In the genomic region with DNA sequence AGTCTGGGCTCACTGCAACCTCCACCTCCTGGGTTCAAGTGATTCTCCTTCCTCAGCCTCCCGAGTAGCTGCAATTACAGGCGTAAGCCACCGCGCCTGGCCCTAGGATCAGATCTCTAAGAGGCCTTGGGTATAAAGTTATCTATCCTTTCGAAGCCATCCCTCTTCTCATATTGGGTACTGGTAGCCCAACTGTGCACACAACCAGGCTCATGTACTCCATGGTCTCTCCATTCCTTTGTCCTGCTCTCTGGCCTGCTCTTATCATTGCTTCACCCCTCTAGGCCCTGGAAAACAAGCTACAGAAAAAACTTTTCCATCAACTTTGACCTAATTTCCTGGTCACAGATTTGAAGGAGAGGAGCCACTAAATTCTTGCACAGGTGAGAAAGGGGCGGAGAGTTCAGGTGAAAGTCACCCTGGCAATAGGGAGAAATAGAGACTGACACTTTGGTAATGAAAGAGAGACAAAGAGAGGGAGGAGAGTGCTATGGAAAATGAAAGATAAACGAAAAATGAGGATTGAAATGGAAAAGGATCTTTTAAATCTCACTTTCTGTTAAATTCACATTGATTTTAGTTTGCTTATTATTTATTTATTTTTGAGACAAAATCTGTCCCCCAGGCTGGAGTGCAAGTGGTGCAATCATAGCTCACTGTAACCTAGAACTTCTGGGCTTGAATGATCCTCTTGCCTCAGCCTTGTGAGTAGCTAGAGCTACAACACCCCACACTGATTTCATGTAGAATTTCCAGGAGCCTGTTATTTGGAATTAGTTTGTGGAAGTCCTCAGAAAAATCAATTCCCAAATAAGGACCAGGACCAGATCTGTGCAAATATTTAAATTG, we compare ENCODE assay signal across 9 cellular contexts. TPM values are rescaled to one million over a fixed set of nuclear protein-coding genes. Genes with fewer than 3 reads are reported as not detected.
DNase-seq lines count a peak whose midpoint lies in the region; ATAC-seq, FAIRE-seq and TF ChIP-seq lines count a peak whose summit lies in the region.
"Had no signal": no experiment of that assay in that cellular context is flagged by ENCODE, and none has a peak within 500 bp of the region (broad histone marks: within the 10 kb centered on the region; RNA-seq: fewer than 3 reads in every experiment).

No MANE protein-coding gene starts in this region.

- CTCF ChIA-PET in activated CD4-positive, alpha-beta T cell treated with anti-CD3 and anti-CD28 coated beads, Interleukin-2, amount 10 ng/mL, durations not matched to agents 7 days and 5 days (lab: Charles Lee): interaction anchor here (1.1 to 13.2 kb wide), 4 partner anchors 12 to 81 kb away, joined by 3 to 154 read pairs (median 4); a partner anchor contains a TSS
- CTCF ChIA-PET in HepG2 (lab: Yijun Ruan, JAX; ENCODE audit: low intra/inter-chr PET ratio, low total read pairs): no interaction called here
- CTCF ChIA-PET in A673 (lab: Charles Lee): no interaction called here

- no peaks in the 10 kb centered on the region for H3K9me3 Mint-ChIP-seq in activated CD4-positive, alpha-beta T cell treated with anti-CD3 and anti-CD28 coated beads, Interleukin-2, amount 10 ng/mL, durations not matched to agents 7 days and 5 days

- H3K4me2 ChIP-seq in HepG2 (ENCODE audit: low read depth, low read length): 0 out of 2 replicates have a peak overlapping the region, but pooled peaks have one; percentile 1

- no peak for DNase-seq in activated CD4-positive, alpha-beta T cell treated with anti-CD3 and anti-CD28 coated beads, Interleukin-2, amount 10 ng/mL, durations not matched to agents 7 days and 5 days
- DNase-seq in activated CD4-positive, alpha-beta T cell treated with anti-CD3 and anti-CD28 coated beads for 48 hours: no peak
- peak; percentile 74 for DNase-seq in adipocyte (ENCODE audit: low read depth)
- DNase-seq in HepG2 (ENCODE audit: low spot score): peak; percentile 58
- peak; percentile 59 to 64 for DNase-seq in thyroid gland
- DNase-seq in A673 (ENCODE audit: low spot score): no peak
- no peak for DNase-seq in GM19240 (ENCODE audit: insufficient read length, low spot score)
- DNase-seq in NCI-H2081 treated with DMSO at 0.1 percent for 48 hours (lab: John Stamatoyannopoulos, UW): no peak
- DNase-seq: AML-193 had no signal

- H3K27ac ChIP-seq in HepG2 (ENCODE audit: extremely low read length, insufficient read depth, low read length): peak overlapping the region; percentile 46
- peak overlapping the region; percentile 94 to 96 (median 95) for H3K27ac ChIP-seq in thyroid gland
- H3K27ac ChIP-seq in A673 (ENCODE audit: low read depth, low read length, poor library complexity, severe bottlenecking): no peak overlapping the region

- peak; percentile 67 for ATAC-seq in HepG2

- H3K4me1 Mint-ChIP-seq in activated CD4-positive, alpha-beta T cell treated with anti-CD3 and anti-CD28 coated beads, Interleukin-2, amount 10 ng/mL, durations not matched to agents 7 days and 5 days: peaks cover 67% of the 10 kb centered on the region

- no peak overlapping the region for H3K4me3 Mint-ChIP-seq in activated CD4-positive, alpha-beta T cell treated with anti-CD3 and anti-CD28 coated beads, Interleukin-2, amount 10 ng/mL, durations not matched to agents 7 days and 5 days

- in situ Hi-C loops in HepG2 (cut with HindIII; ENCODE audit: extremely low pct_ligation_motif_present, low pct_unique_long_range_greater_than_20kb): no loop called here

- H2AFZ ChIP-seq in HepG2 (ENCODE audit: low read length): no peak overlapping the region

- peaks cover 35% of the 10 kb centered on the region for H3K36me3 ChIP-seq in adipocyte (ENCODE audit: control insufficient read depth, insufficient read depth, low read length, severe bottlenecking)
- H3K36me3 ChIP-seq in HepG2 (replicated peaks in 1 of 2; ENCODE audit: control insufficient read depth in 1 of 2, insufficient read depth in 2 of 2, low read length in 2 of 2): peaks cover 2 to 22% of the 10 kb centered on the region in 2 experiments; a peak in 3 of 5 replicates
- H3K36me3 ChIP-seq in thyroid gland: peaks cover 37% of the 10 kb centered on the region in 2 donors
- H3K36me3 ChIP-seq in A673 (ENCODE audit: insufficient read depth, low read length, poor library complexity, severe bottlenecking): peaks cover 41% of the 10 kb centered on the region

- peaks cover 42% of the 10 kb centered on the region for H3K36me3 Mint-ChIP-seq in activated CD4-positive, alpha-beta T cell treated with anti-CD3 and anti-CD28 coated beads, Interleukin-2, amount 10 ng/mL, durations not matched to agents 7 days and 5 days (ENCODE audit: low read depth)

- peak overlapping the region; percentile 50 for H3K9ac ChIP-seq in adipocyte (ENCODE audit: low read length)
- H3K9ac ChIP-seq in HepG2 (ENCODE audit: insufficient read depth, low read depth, low read length): no peak overlapping the region

- WGBS in HepG2 (ENCODE audit: low lambda C conversion rate): 28% methylated on average over 3 of the region's 7 CpGs
- WGBS in thyroid gland, 2 donors: 85 to 90% methylated on average over 7 of the region's 7 CpGs

- TF ChIP-seq EP300 in HepG2 (IDR thresholded peaks at IDR 0.05; ENCODE audit: low read depth in 2 of 2, low read length in 2 of 2) (no peak; a peak in 1 of 4 replicates), HepG2 (CRISPR knock-in tag; IDR thresholded peaks at IDR 0.05; ENCODE audit: borderline replicate concordance) (no peak)

- H4K20me1 ChIP-seq in HepG2 (ENCODE audit: insufficient read depth, low read length): peaks cover 42% of the 10 kb centered on the region

- TF ChIP-seq RAD21 in HepG2 (CRISPR knock-in tag; IDR thresholded peaks at IDR 0.05): no peak

- TF ChIP-seq CTCF in HepG2 (CRISPR knock-in tag; IDR thresholded peaks at IDR 0.05) (no peak), thyroid gland (IDR thresholded peaks at IDR 0.05) (no peak), A673 (conservative IDR thresholded peaks at IDR 0.05; ENCODE audit: low read depth, low read length) (no peak)

- H3K9me3 ChIP-seq in adipocyte (ENCODE audit: control insufficient read depth, low read length) (no peaks in the 10 kb centered on the region), HepG2 (ENCODE audit: low read length) (no peaks in the 10 kb centered on the region), thyroid gland (no peaks in the 10 kb centered on the region), A673 (ENCODE audit: low read depth, low read length, poor library complexity, severe bottlenecking) (no peaks in the 10 kb centered on the region)

- no peak for TF ChIP-seq POLR2A in HepG2 (IDR thresholded peaks at IDR 0.05; ENCODE audit: insufficient read depth in 1 of 2, low read depth in 2 of 2, low read length in 2 of 2)
- TF ChIP-seq POLR2A in thyroid gland (IDR thresholded peaks at IDR 0.05): peak in 1 of 2 donors; percentile 69

- no peak for FAIRE-seq in HepG2 (lab: Jason Lieb, UNC)

- H3K27me3 Mint-ChIP-seq in activated CD4-positive, alpha-beta T cell treated with anti-CD3 and anti-CD28 coated beads, Interleukin-2, amount 10 ng/mL, durations not matched to agents 7 days and 5 days: no peaks in the 10 kb centered on the region

- no peak overlapping the region for H3K4me3 ChIP-seq in adipocyte (ENCODE audit: low read length)
- H3K4me3 ChIP-seq in HepG2 (replicated peaks in 1 of 3; ENCODE audit: insufficient read depth in 1 of 3, low read depth in 2 of 3, low read length in 3 of 3): no peak overlapping the region
- H3K4me3 ChIP-seq in thyroid gland (replicated peaks in 1 of 3): no peak overlapping the region
- H3K4me3 ChIP-seq in A673 (ENCODE audit: low read depth, low read length, poor library complexity, severe bottlenecking): no peak overlapping the region

- no peaks in the 10 kb centered on the region for H3K27me3 ChIP-seq in adipocyte (replicated peaks; ENCODE audit: control insufficient read depth, insufficient read depth, low read length)
- H3K27me3 ChIP-seq in HepG2 (ENCODE audit: control insufficient read depth in 1 of 2, insufficient read depth in 2 of 2, low read length in 2 of 2): no peaks in the 10 kb centered on the region; a peak in 1 of 5 replicates
- H3K27me3 ChIP-seq in thyroid gland: no peaks in the 10 kb centered on the region
- H3K27me3 ChIP-seq in A673 (replicated peaks; ENCODE audit: insufficient read depth, low read depth, low read length, poor library complexity): no peaks in the 10 kb centered on the region

- H3K27ac Mint-ChIP-seq in activated CD4-positive, alpha-beta T cell treated with anti-CD3 and anti-CD28 coated beads, Interleukin-2, amount 10 ng/mL, durations not matched to agents 7 days and 5 days: peak overlapping the region; percentile 55

- H3K4me1 ChIP-seq in adipocyte (ENCODE audit: control insufficient read depth, insufficient read depth, low read length): peaks cover 41% of the 10 kb centered on the region
- peaks cover 77% of the 10 kb centered on the region for H3K4me1 ChIP-seq in HepG2 (ENCODE audit: insufficient read depth, low read length)
- peaks cover 19 to 42% of the 10 kb centered on the region in 2 donors for H3K4me1 ChIP-seq in thyroid gland
- H3K4me1 ChIP-seq in A673 (ENCODE audit: insufficient read depth, low read length, poor library complexity, severe bottlenecking): peaks cover 27% of the 10 kb centered on the region

- no TSS peak for BruUV-seq in HepG2 (replicated peaks; lab: Mats Ljungman, UMichigan)
- no TSS peak for BruUV-seq in A673 (replicated peaks; lab: Mats Ljungman, UMichigan)

- POLR2A ChIA-PET in activated CD4-positive, alpha-beta T cell treated with anti-CD3 and anti-CD28 coated beads, Interleukin-2, amount 10 ng/mL, durations not matched to agents 7 days and 5 days (lab: Charles Lee): interaction anchor here (1.0 kb wide), 1 partner anchor 26 kb away, joined by 4 read pairs; a partner anchor contains a TSS
- POLR2A ChIA-PET in HepG2 (lab: Yijun Ruan, JAX): interaction anchor here (1.0 to 1.8 kb wide), 7 partner anchors 7 to 99 kb away, joined by 3 to 7 read pairs (median 4); a partner anchor contains a TSS
- POLR2A ChIA-PET in A673 (lab: Charles Lee; ENCODE audit: low non-redundant PET): no interaction called here

- intact Hi-C loops in HepG2 (cut with micrococcal nuclease; ENCODE audit: unreplicated experiment): no loop called here
- intact Hi-C loops in thyroid gland (cut with DNase I): no loop called here
- intact Hi-C loops in A673 (cut with micrococcal nuclease; ENCODE audit: unreplicated experiment): no loop called here

- H3K79me2 ChIP-seq in HepG2 (ENCODE audit: insufficient read depth, low read length): peaks cover 21% of the 10 kb centered on the region

RNA-seq across cellular contexts. Expression of a gene that starts 5.9 kb away (rescaled TPM):
- total RNA-seq in activated CD4-positive, alpha-beta T cell treated with anti-CD3 and anti-CD28 coated beads, Interleukin-2, amount 10 ng/mL, durations not matched to agents 7 days and 5 days: 100 to 1,000 TPM; 240 to 262 TPM
- total RNA-seq in HepG2 (2016; rRNA removed; fragmentation: Illumina TruSeq; extraction: Trizol) (24.4 and 25.4 TPM in 2 replicates), thyroid gland (1,000 to 10,000 TPM in 2 of 4 donors, 100 to 1,000 TPM in 2; 739 to 2,947 (median 1,128) TPM), A673 (2021) (27.3 and 36.4 TPM in 2 replicates)
- total RNA-seq in HepG2 (2016; cell fraction: cytosol; rRNA removed; fragmentation: Illumina TruSeq; extraction: Trizol; ENCODE audit: low read depth): 4.1 and 4.3 TPM in 2 replicates
- total RNA-seq in HepG2 (2016; cell fraction: insoluble cytoplasmic fraction; rRNA removed; fragmentation: Illumina TruSeq; extraction: Trizol): 23.8 and 24.4 TPM in 2 replicates
- total RNA-seq in HepG2 (2016; cell fraction: membrane; rRNA removed; fragmentation: Illumina TruSeq; extraction: Trizol): 11.5 and 11.6 TPM in 2 replicates
- 34.7 and 39.5 TPM in 2 replicates for total RNA-seq in HepG2 (2016; cell fraction: nucleus; rRNA removed; fragmentation: Illumina TruSeq; extraction: Trizol)
- 237 and 283 TPM in 2 replicates for polyA plus RNA-seq in HepG2 (2011; rRNA removed)
- 133 and 240 TPM in 2 replicates for polyA plus RNA-seq in HepG2 (2011; cell fraction: cytosol; rRNA removed)
- 150 and 152 TPM in 2 replicates for polyA plus RNA-seq in HepG2 (2011; cell fraction: nucleus; rRNA removed)
- 191 and 204 TPM in 2 replicates for polyA plus RNA-seq in HepG2 (2012)
- 1.0 and 1.3 TPM in 2 replicates for polyA plus RNA-seq in HepG2 (2016; cell fraction: cytosol; fragmentation: Illumina TruSeq; extraction: Trizol; ENCODE audit: low read depth)
- 19.6 and 21.5 TPM in 2 replicates for polyA plus RNA-seq in HepG2 (2016; cell fraction: insoluble cytoplasmic fraction; fragmentation: Illumina TruSeq; extraction: Trizol; ENCODE audit: low read depth)
- 3.9 and 4.1 TPM in 2 replicates for polyA plus RNA-seq in HepG2 (2016; cell fraction: membrane; fragmentation: Illumina TruSeq; extraction: Trizol; ENCODE audit: low read depth)
- polyA plus RNA-seq in HepG2 (2016; cell fraction: nucleus; fragmentation: Illumina TruSeq; extraction: Trizol; ENCODE audit: insufficient read depth, low read depth): 35.2 and 39.0 TPM in 2 replicates
- polyA minus RNA-seq in HepG2 (2011; rRNA and poly(A)+ RNA removed; ENCODE audit: low replicate concordance): 132 and 425 TPM in 2 replicates
- 117 and 168 TPM in 2 replicates for polyA minus RNA-seq in HepG2 (2011; cell fraction: cytosol; rRNA and poly(A)+ RNA removed)
- polyA minus RNA-seq in HepG2 (2011; cell fraction: nucleus; rRNA and poly(A)+ RNA removed): 259 and 346 TPM in 2 replicates

RNA-seq across cellular contexts. Expression of a gene that starts 26.0 kb away (rescaled TPM):
- 10 to 100 TPM; 27.3 to 29.2 TPM for total RNA-seq in activated CD4-positive, alpha-beta T cell treated with anti-CD3 and anti-CD28 coated beads, Interleukin-2, amount 10 ng/mL, durations not matched to agents 7 days and 5 days
- total RNA-seq in HepG2 (2016; rRNA removed; fragmentation: Illumina TruSeq; extraction: Trizol): 12.4 and 15.3 TPM in 2 replicates
- 7.1 and 7.5 TPM in 2 replicates for total RNA-seq in HepG2 (2016; cell fraction: cytosol; rRNA removed; fragmentation: Illumina TruSeq; extraction: Trizol; ENCODE audit: low read depth)
- total RNA-seq in HepG2 (2016; cell fraction: insoluble cytoplasmic fraction; rRNA removed; fragmentation: Illumina TruSeq; extraction: Trizol): 12.8 and 14.4 TPM in 2 replicates
- total RNA-seq in HepG2 (2016; cell fraction: membrane; rRNA removed; fragmentation: Illumina TruSeq; extraction: Trizol): 15.4 and 17.0 TPM in 2 replicates
- total RNA-seq in HepG2 (2016; cell fraction: nucleus; rRNA removed; fragmentation: Illumina TruSeq; extraction: Trizol): 5.4 and 6.2 TPM in 2 replicates
- polyA plus RNA-seq in HepG2 (2011; rRNA removed): 10.8 and 11.5 TPM in 2 replicates
- 7.4 and 7.9 TPM in 2 replicates for polyA plus RNA-seq in HepG2 (2011; cell fraction: cytosol; rRNA removed)
- polyA plus RNA-seq in HepG2 (2011; cell fraction: nucleus; rRNA removed): 5.1 and 6.2 TPM in 2 replicates
- 14.4 and 20.2 TPM in 2 replicates for polyA plus RNA-seq in HepG2 (2012)
- 10.0 and 10.7 TPM in 2 replicates for polyA plus RNA-seq in HepG2 (2016; cell fraction: cytosol; fragmentation: Illumina TruSeq; extraction: Trizol; ENCODE audit: low read depth)
- 21.5 and 23.2 TPM in 2 replicates for polyA plus RNA-seq in HepG2 (2016; cell fraction: insoluble cytoplasmic fraction; fragmentation: Illumina TruSeq; extraction: Trizol; ENCODE audit: low read depth)
- polyA plus RNA-seq in HepG2 (2016; cell fraction: membrane; fragmentation: Illumina TruSeq; extraction: Trizol; ENCODE audit: low read depth): 20.0 and 21.6 TPM in 2 replicates
- 11.4 and 13.9 TPM in 2 replicates for polyA plus RNA-seq in HepG2 (2016; cell fraction: nucleus; fragmentation: Illumina TruSeq; extraction: Trizol; ENCODE audit: insufficient read depth, low read depth)
- 2.5 and 3.4 TPM in 2 replicates for polyA minus RNA-seq in HepG2 (2011; rRNA and poly(A)+ RNA removed; ENCODE audit: low replicate concordance)
- polyA minus RNA-seq in HepG2 (2011; cell fraction: cytosol; rRNA and poly(A)+ RNA removed): 2.5 and 4.6 TPM in 2 replicates
- polyA minus RNA-seq in HepG2 (2011; cell fraction: nucleus; rRNA and poly(A)+ RNA removed): 5.0 and 6.6 TPM in 2 replicates
- total RNA-seq in thyroid gland: 10 to 100 TPM; 12.5 to 36.4 (median 22.7) TPM
- total RNA-seq in A673 (2021): 8.5 and 11.6 TPM in 2 replicates

RNA-seq across cellular contexts. Expression of a gene that starts 26.1 kb away (rescaled TPM):
- total RNA-seq in activated CD4-positive, alpha-beta T cell treated with anti-CD3 and anti-CD28 coated beads, Interleukin-2, amount 10 ng/mL, durations not matched to agents 7 days and 5 days: 1 to 10 TPM; 2.0 to 2.2 TPM
- total RNA-seq in HepG2 (2016; rRNA removed; fragmentation: Illumina TruSeq; extraction: Trizol) (0.07 and 0.14 TPM in 2 replicates), thyroid gland (1 to 10 TPM in 2 of 4 donors, under 1 TPM in 2; 0.13 to 2.0 (median 0.97) TPM), A673 (2021) (1.6 and 2.2 TPM in 2 replicates)
- not detected in 2 replicates for total RNA-seq in HepG2 (2016; cell fraction: cytosol; rRNA removed; fragmentation: Illumina TruSeq; extraction: Trizol; ENCODE audit: low read depth)
- total RNA-seq in HepG2 (2016; cell fraction: insoluble cytoplasmic fraction; rRNA removed; fragmentation: Illumina TruSeq; extraction: Trizol): 0.04 TPM in 1 of 2 replicates, not detected in the other
- 0.03 and 0.07 TPM in 2 replicates for total RNA-seq in HepG2 (2016; cell fraction: membrane; rRNA removed; fragmentation: Illumina TruSeq; extraction: Trizol)
- total RNA-seq in HepG2 (2016; cell fraction: nucleus; rRNA removed; fragmentation: Illumina TruSeq; extraction: Trizol): 0.13 and 0.19 TPM in 2 replicates
- 0.05 and 0.07 TPM in 2 replicates for polyA plus RNA-seq in HepG2 (2011; rRNA removed)
- polyA plus RNA-seq in HepG2 (2011; cell fraction: cytosol; rRNA removed): 0.04 and 0.05 TPM in 2 replicates
- 0.47 and 0.53 TPM in 2 replicates for polyA plus RNA-seq in HepG2 (2011; cell fraction: nucleus; rRNA removed)
- polyA plus RNA-seq in HepG2 (2012): 0.11 and 0.19 TPM in 2 replicates
- not detected in 2 replicates for polyA plus RNA-seq in HepG2 (2016; cell fraction: cytosol; fragmentation: Illumina TruSeq; extraction: Trizol; ENCODE audit: low read depth)
- polyA plus RNA-seq in HepG2 (2016; cell fraction: insoluble cytoplasmic fraction; fragmentation: Illumina TruSeq; extraction: Trizol; ENCODE audit: low read depth): 0.08 TPM in 1 of 2 replicates, not detected in the other
- polyA plus RNA-seq in HepG2 (2016; cell fraction: membrane; fragmentation: Illumina TruSeq; extraction: Trizol; ENCODE audit: low read depth): 0.05 TPM in 1 of 2 replicates, not detected in the other
- 0.12 and 0.16 TPM in 2 replicates for polyA plus RNA-seq in HepG2 (2016; cell fraction: nucleus; fragmentation: Illumina TruSeq; extraction: Trizol; ENCODE audit: insufficient read depth, low read depth)
- 0.08 and 1.4 TPM in 2 replicates for polyA minus RNA-seq in HepG2 (2011; rRNA and poly(A)+ RNA removed; ENCODE audit: low replicate concordance)
- not detected in 2 replicates for polyA minus RNA-seq in HepG2 (2011; cell fraction: cytosol; rRNA and poly(A)+ RNA removed)
- 0.25 and 0.39 TPM in 2 replicates for polyA minus RNA-seq in HepG2 (2011; cell fraction: nucleus; rRNA and poly(A)+ RNA removed)

RNA-seq across cellular contexts. Expression of a gene that starts 31.1 kb away (rescaled TPM):
- not detected for total RNA-seq in activated CD4-positive, alpha-beta T cell treated with anti-CD3 and anti-CD28 coated beads, Interleukin-2, amount 10 ng/mL, durations not matched to agents 7 days and 5 days
- 0.15 and 0.18 TPM in 2 replicates for total RNA-seq in HepG2 (2016; rRNA removed; fragmentation: Illumina TruSeq; extraction: Trizol)
- total RNA-seq in HepG2 (2016; cell fraction: cytosol; rRNA removed; fragmentation: Illumina TruSeq; extraction: Trizol; ENCODE audit: low read depth): 0.35 TPM in 1 of 2 replicates, not detected in the other
- 0.30 TPM in 1 of 2 replicates, not detected in the other for total RNA-seq in HepG2 (2016; cell fraction: insoluble cytoplasmic fraction; rRNA removed; fragmentation: Illumina TruSeq; extraction: Trizol)
- 0.22 and 0.28 TPM in 2 replicates for total RNA-seq in HepG2 (2016; cell fraction: membrane; rRNA removed; fragmentation: Illumina TruSeq; extraction: Trizol)
- total RNA-seq in HepG2 (2016; cell fraction: nucleus; rRNA removed; fragmentation: Illumina TruSeq; extraction: Trizol): not detected in 2 replicates
- polyA plus RNA-seq in HepG2 (2011; rRNA removed): 0.03 TPM in 1 of 2 replicates, not detected in the other
- 0.03 and 0.05 TPM in 2 replicates for polyA plus RNA-seq in HepG2 (2011; cell fraction: cytosol; rRNA removed)
- not detected in 2 replicates for polyA plus RNA-seq in HepG2 (2011; cell fraction: nucleus; rRNA removed)
- not detected in 2 replicates for polyA plus RNA-seq in HepG2 (2012)
- 0.08 and 0.12 TPM in 2 replicates for polyA plus RNA-seq in HepG2 (2016; cell fraction: cytosol; fragmentation: Illumina TruSeq; extraction: Trizol; ENCODE audit: low read depth)
- not detected in 2 replicates for polyA plus RNA-seq in HepG2 (2016; cell fraction: insoluble cytoplasmic fraction; fragmentation: Illumina TruSeq; extraction: Trizol; ENCODE audit: low read depth)
- not detected in 2 replicates for polyA plus RNA-seq in HepG2 (2016; cell fraction: membrane; fragmentation: Illumina TruSeq; extraction: Trizol; ENCODE audit: low read depth)
- polyA plus RNA-seq in HepG2 (2016; cell fraction: nucleus; fragmentation: Illumina TruSeq; extraction: Trizol; ENCODE audit: insufficient read depth, low read depth): not detected in 2 replicates
- not detected in 2 replicates for polyA minus RNA-seq in HepG2 (2011; rRNA and poly(A)+ RNA removed; ENCODE audit: low replicate concordance)
- polyA minus RNA-seq in HepG2 (2011; cell fraction: cytosol; rRNA and poly(A)+ RNA removed): not detected in 2 replicates
- polyA minus RNA-seq in HepG2 (2011; cell fraction: nucleus; rRNA and poly(A)+ RNA removed): not detected in 2 replicates
- total RNA-seq in thyroid gland: not detected
- 0.24 and 0.31 TPM in 2 replicates for total RNA-seq in A673 (2021)

RNA-seq across cellular contexts. Expression of a gene that starts 32.7 kb away (rescaled TPM):
- total RNA-seq in activated CD4-positive, alpha-beta T cell treated with anti-CD3 and anti-CD28 coated beads, Interleukin-2, amount 10 ng/mL, durations not matched to agents 7 days and 5 days: 10 to 100 TPM; 49.5 to 57.5 TPM
- total RNA-seq in HepG2 (2016; rRNA removed; fragmentation: Illumina TruSeq; extraction: Trizol) (8.1 and 10.9 TPM in 2 replicates), thyroid gland (10 to 100 TPM; 18.7 to 26.9 (median 20.3) TPM), A673 (2021) (39.6 and 40.1 TPM in 2 replicates)
- 1.6 TPM in 2 replicates for total RNA-seq in HepG2 (2016; cell fraction: cytosol; rRNA removed; fragmentation: Illumina TruSeq; extraction: Trizol; ENCODE audit: low read depth)
- 8.3 and 9.6 TPM in 2 replicates for total RNA-seq in HepG2 (2016; cell fraction: insoluble cytoplasmic fraction; rRNA removed; fragmentation: Illumina TruSeq; extraction: Trizol)
- total RNA-seq in HepG2 (2016; cell fraction: membrane; rRNA removed; fragmentation: Illumina TruSeq; extraction: Trizol): 6.8 and 7.1 TPM in 2 replicates
- 5.0 and 5.9 TPM in 2 replicates for total RNA-seq in HepG2 (2016; cell fraction: nucleus; rRNA removed; fragmentation: Illumina TruSeq; extraction: Trizol)
- polyA plus RNA-seq in HepG2 (2011; rRNA removed): 19.4 and 24.9 TPM in 2 replicates
- polyA plus RNA-seq in HepG2 (2011; cell fraction: cytosol; rRNA removed): 19.3 and 22.0 TPM in 2 replicates
- polyA plus RNA-seq in HepG2 (2011; cell fraction: nucleus; rRNA removed): 5.2 and 7.4 TPM in 2 replicates
- polyA plus RNA-seq in HepG2 (2012): 4.8 and 5.8 TPM in 2 replicates
- 1.3 and 1.7 TPM in 2 replicates for polyA plus RNA-seq in HepG2 (2016; cell fraction: cytosol; fragmentation: Illumina TruSeq; extraction: Trizol; ENCODE audit: low read depth)
- 12.8 and 15.5 TPM in 2 replicates for polyA plus RNA-seq in HepG2 (2016; cell fraction: insoluble cytoplasmic fraction; fragmentation: Illumina TruSeq; extraction: Trizol; ENCODE audit: low read depth)
- polyA plus RNA-seq in HepG2 (2016; cell fraction: membrane; fragmentation: Illumina TruSeq; extraction: Trizol; ENCODE audit: low read depth): 5.7 and 5.8 TPM in 2 replicates
- polyA plus RNA-seq in HepG2 (2016; cell fraction: nucleus; fragmentation: Illumina TruSeq; extraction: Trizol; ENCODE audit: insufficient read depth, low read depth): 9.8 and 10.9 TPM in 2 replicates
- polyA minus RNA-seq in HepG2 (2011; rRNA and poly(A)+ RNA removed; ENCODE audit: low replicate concordance): 15.4 and 31.6 TPM in 2 replicates
- polyA minus RNA-seq in HepG2 (2011; cell fraction: cytosol; rRNA and poly(A)+ RNA removed): 12.6 and 13.9 TPM in 2 replicates
- polyA minus RNA-seq in HepG2 (2011; cell fraction: nucleus; rRNA and poly(A)+ RNA removed): 5.9 and 7.2 TPM in 2 replicates

Comparison
In these comparisons a context has a peak if more than half of its experiments do, and no peak if none do; other contexts are left out.
1. DNase-seq: peak in adipocyte (single experiment), HepG2 (single experiment) and thyroid gland (2 of 2); none in activated CD4-positive, alpha-beta T cell treated with anti-CD3 and anti-CD28 coated beads, Interleukin-2, amount 10 ng/mL, durations not matched to agents 7 days and 5 days (single experiment), activated CD4-positive, alpha-beta T cell treated with anti-CD3 and anti-CD28 coated beads for 48 hours (single experiment), A673 (single experiment), GM19240 (single experiment) and NCI-H2081 treated with DMSO at 0.1 percent for 48 hours (single experiment).